ENCODE assay signal across 1 cellular context in genomic region chr1:203326830-203327683, GRCh38.
TF ChIP-seq lines count a peak whose summit lies in the region.

No MANE protein-coding gene starts in this region.

TF ChIP-seq in HepG2, 621 proteins besides CTCF, POLR2A, EP300 and RAD21 (continued from another document and continues in another):
- 0 out of 2 replicates have a peak, but pooled peaks have one; percentile 29 for TF ChIP-seq SNAPC4 (CRISPR knock-in tag; IDR thresholded peaks at IDR 0.05)
- no peak for TF ChIP-seq CENPT (CRISPR knock-in tag; IDR thresholded peaks at IDR 0.05; ENCODE audit: low read depth)
- TF ChIP-seq HNF4G (IDR thresholded peaks at IDR 0.05; ENCODE audit: borderline replicate concordance, low read depth, low read length): no peak
- TF ChIP-seq HNF4G (CRISPR knock-in tag; IDR thresholded peaks at IDR 0.05; ENCODE audit: borderline replicate concordance, low read depth): no peak
- no peak for TF ChIP-seq ZNF563 (CRISPR knock-in tag; IDR thresholded peaks at IDR 0.05)
- TF ChIP-seq KAT8 (CRISPR knock-in tag; IDR thresholded peaks at IDR 0.05): no peak
- no peak for TF ChIP-seq ZNF543 (CRISPR knock-in tag; IDR thresholded peaks at IDR 0.05)
- peak; percentile 100 for TF ChIP-seq RFXAP (CRISPR knock-in tag; IDR thresholded peaks at IDR 0.05; ENCODE audit: borderline replicate concordance)
- TF ChIP-seq ZNF496 (CRISPR knock-in tag; IDR thresholded peaks at IDR 0.05; ENCODE audit: insufficient replicate concordance): no peak
- peak; percentile 85 for TF ChIP-seq NFYB (CRISPR knock-in tag; IDR thresholded peaks at IDR 0.05)
- no peak for TF ChIP-seq RORA (CRISPR knock-in tag; IDR thresholded peaks at IDR 0.05)
- peak; percentile 26; the same call in 1 of the 2 replicates for TF ChIP-seq ZNF768 (CRISPR knock-in tag; IDR thresholded peaks at IDR 0.05)
- TF ChIP-seq AFF4 (CRISPR knock-in tag; IDR thresholded peaks at IDR 0.05): no peak
- TF ChIP-seq GFI1 (CRISPR knock-in tag; IDR thresholded peaks at IDR 0.05; ENCODE audit: borderline replicate concordance): no peak
- no peak for TF ChIP-seq ATF7-NPFF (CRISPR knock-in tag; IDR thresholded peaks at IDR 0.05; ENCODE audit: low read depth)
- TF ChIP-seq TCF7 (IDR thresholded peaks at IDR 0.05; ENCODE audit: low read depth): no peak
- peak; percentile 93 for TF ChIP-seq PTBP1 (IDR thresholded peaks at IDR 0.05; ENCODE audit: low read depth, low read length, poor library complexity, severe bottlenecking)
- TF ChIP-seq ZNF292 (CRISPR knock-in tag; IDR thresholded peaks at IDR 0.05; ENCODE audit: borderline replicate concordance, low read depth): peak; percentile 21; the same call in 1 of the 2 replicates
- TF ChIP-seq ZBTB21 (CRISPR knock-in tag; IDR thresholded peaks at IDR 0.05): no peak
- no peak for TF ChIP-seq TOPORS (CRISPR knock-in tag; IDR thresholded peaks at IDR 0.05)
- peak; percentile 26; the same call in 1 of the 2 replicates for TF ChIP-seq POGZ (CRISPR knock-in tag; IDR thresholded peaks at IDR 0.05)
- TF ChIP-seq ZNF362 (CRISPR knock-in tag; IDR thresholded peaks at IDR 0.05; ENCODE audit: borderline replicate concordance): peak; percentile 86
- TF ChIP-seq ZNF205 (CRISPR knock-in tag; IDR thresholded peaks at IDR 0.05): no peak
- no peak for TF ChIP-seq FOXK1 (CRISPR knock-in tag; IDR thresholded peaks at IDR 0.05; ENCODE audit: borderline replicate concordance, low read depth)
- no peak for TF ChIP-seq ZNF878 (CRISPR knock-in tag; IDR thresholded peaks at IDR 0.05)
- no peak for TF ChIP-seq PRPF4 (IDR thresholded peaks at IDR 0.05; ENCODE audit: low read depth, low read length, poor library complexity, severe bottlenecking)
- no peak for TF ChIP-seq AGO2 (optimal IDR thresholded peaks at IDR 0.05; ENCODE audit: low read depth, low read length)
- TF ChIP-seq MXD1 (CRISPR knock-in tag; IDR thresholded peaks at IDR 0.05): 0 out of 2 replicates have a peak, but pooled peaks have one; percentile 23
- TF ChIP-seq AHR (CRISPR knock-in tag; IDR thresholded peaks at IDR 0.05): no peak
- no peak for TF ChIP-seq ZNF512B (CRISPR knock-in tag; IDR thresholded peaks at IDR 0.05; ENCODE audit: borderline replicate concordance)
- no peak for TF ChIP-seq ZNF44 (CRISPR knock-in tag; IDR thresholded peaks at IDR 0.05)
- TF ChIP-seq KDM5A (IDR thresholded peaks at IDR 0.05; ENCODE audit: borderline replicate concordance, low read length): no peak
- TF ChIP-seq PREB (CRISPR knock-in tag; IDR thresholded peaks at IDR 0.05): no peak
- TF ChIP-seq SIX1 (CRISPR knock-in tag; IDR thresholded peaks at IDR 0.05; ENCODE audit: borderline replicate concordance): no peak
- TF ChIP-seq PITX1 (CRISPR knock-in tag; IDR thresholded peaks at IDR 0.05): peak; percentile 9; the same call in 1 of the 2 replicates
- TF ChIP-seq POGK (CRISPR knock-in tag; conservative IDR thresholded peaks at IDR 0.05): peak; percentile 46; the same call in 1 of the 2 replicates
- TF ChIP-seq ZNF3 (CRISPR knock-in tag; IDR thresholded peaks at IDR 0.05): no peak
- TF ChIP-seq ZNF790 (CRISPR knock-in tag; IDR thresholded peaks at IDR 0.05; ENCODE audit: borderline replicate concordance): no peak
- TF ChIP-seq HHEX (CRISPR knock-in tag; IDR thresholded peaks at IDR 0.05): no peak
- peak; percentile 27 for TF ChIP-seq HNRNPLL (IDR thresholded peaks at IDR 0.05; ENCODE audit: low read depth, low read length, poor library complexity, severe bottlenecking)
- peak; percentile 98 for TF ChIP-seq RFXANK (CRISPR knock-in tag; IDR thresholded peaks at IDR 0.05)
- TF ChIP-seq SOX5 (CRISPR knock-in tag; IDR thresholded peaks at IDR 0.05; ENCODE audit: borderline replicate concordance): no peak
- no peak for TF ChIP-seq ZNF75D (CRISPR knock-in tag; IDR thresholded peaks at IDR 0.05; ENCODE audit: borderline replicate concordance)
- TF ChIP-seq ZSCAN31 (CRISPR knock-in tag; IDR thresholded peaks at IDR 0.05; ENCODE audit: low read depth): no peak
- TF ChIP-seq TRIM24 (CRISPR knock-in tag; IDR thresholded peaks at IDR 0.05): no peak
- no peak for TF ChIP-seq KLF11 (CRISPR knock-in tag; IDR thresholded peaks at IDR 0.05)
- TF ChIP-seq ZNF577 (CRISPR knock-in tag; IDR thresholded peaks at IDR 0.05; ENCODE audit: borderline replicate concordance, low read depth): no peak
- TF ChIP-seq TBX2 (CRISPR knock-in tag; IDR thresholded peaks at IDR 0.05; ENCODE audit: borderline replicate concordance): 0 out of 2 replicates have a peak, but pooled peaks have one; percentile 21
- no peak for TF ChIP-seq TMF1 (CRISPR knock-in tag; IDR thresholded peaks at IDR 0.05; ENCODE audit: low read depth)
- TF ChIP-seq TEAD3 (CRISPR knock-in tag; optimal IDR thresholded peaks at IDR 0.05; ENCODE audit: borderline replicate concordance): no peak
- peak; percentile 98 for TF ChIP-seq RFX5 (IDR thresholded peaks at IDR 0.05; ENCODE audit: low read depth, low read length)
- no peak for TF ChIP-seq ZNF33B (CRISPR knock-in tag; IDR thresholded peaks at IDR 0.05)
- TF ChIP-seq ZFP91 (CRISPR knock-in tag; IDR thresholded peaks at IDR 0.05; ENCODE audit: borderline replicate concordance): 0 out of 2 replicates have a peak, but pooled peaks have one; percentile 36
